In the genomic region with DNA sequence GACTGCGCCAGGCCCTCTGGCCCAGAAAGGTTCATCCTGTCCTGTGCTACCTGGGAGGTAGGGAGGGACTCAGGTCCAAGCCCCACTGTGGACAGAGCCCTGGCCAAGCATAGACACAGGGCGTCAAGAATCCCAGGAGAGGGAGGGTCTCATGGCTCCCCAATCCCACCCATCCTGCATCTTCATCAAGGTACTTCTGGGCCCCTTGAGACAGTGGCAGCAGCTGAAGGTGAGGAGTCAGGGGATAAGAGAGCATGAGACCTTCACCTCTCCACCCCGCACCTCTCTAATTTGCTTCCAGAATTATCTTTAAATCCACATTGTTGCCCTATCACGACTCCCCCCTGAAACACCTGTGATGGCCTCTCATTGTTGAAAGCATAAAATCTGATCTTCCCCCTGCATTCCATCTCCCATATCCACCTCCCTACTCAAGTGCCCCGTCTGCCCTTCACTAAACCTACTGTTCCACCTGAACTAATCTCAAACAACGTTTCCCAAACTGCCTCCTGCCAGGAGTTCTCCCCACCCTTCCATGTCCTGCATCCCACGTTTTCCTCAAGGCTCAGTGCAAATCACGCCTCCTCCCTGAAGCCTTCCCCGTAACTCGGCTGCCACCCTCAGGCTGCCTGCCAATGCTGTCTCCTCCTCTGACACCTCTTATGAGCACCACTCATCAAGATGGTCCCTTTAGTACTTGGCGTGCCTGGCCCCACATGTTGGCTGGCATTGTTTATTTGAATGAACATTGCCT, we compare ENCODE assay signal across 9 cellular contexts. TPM values are rescaled to one million over a fixed set of nuclear protein-coding genes. Genes with fewer than 3 reads are reported as not detected.
DNase-seq lines count a peak whose midpoint lies in the region; ATAC-seq and TF ChIP-seq lines count a peak whose summit lies in the region.
"Had no signal": no experiment of that assay in that cellular context is flagged by ENCODE, and none has a peak within 500 bp of the region (broad histone marks: within the 10 kb centered on the region; RNA-seq: fewer than 3 reads in every experiment).

No MANE protein-coding gene starts in this region.

- intact Hi-C loops in Caco-2 (cut with micrococcal nuclease; ENCODE audit: unreplicated experiment) (loop anchor here (1.0 to 2.0 kb wide), 5 partner anchors 13 to 92 kb away; a partner anchor contains a TSS), body of pancreas (cut with DNase I) (loop anchor here (5.0 to 10.0 kb wide), 2 partner anchors 89 to 391 kb away; no protein-coding TSS in a partner anchor)

- H3K4me1 Mint-ChIP-seq in Caco-2 (ENCODE audit: low read depth, unreplicated experiment): peaks cover 84% of the 10 kb centered on the region

- no peaks in the 10 kb centered on the region for H3K9me3 Mint-ChIP-seq in Caco-2 (ENCODE audit: unreplicated experiment)

- H3K27me3 ChIP-seq in Caco-2 (replicated peaks; ENCODE audit: control insufficient read depth, insufficient read depth, low read length) (no peaks in the 10 kb centered on the region), body of pancreas (no peaks in the 10 kb centered on the region)

- H3K27ac Mint-ChIP-seq in Caco-2 (ENCODE audit: unreplicated experiment): peak overlapping the region; percentile 83

- TF ChIP-seq CTCF in Caco-2 (IDR thresholded peaks at IDR 0.05; ENCODE audit: insufficient read depth in 1 of 2, low read depth in 1 of 2, low read length in 1 of 2, severe bottlenecking in 1 of 2, unreplicated experiment in 1 of 2): peak; percentile 12 to 78
- peak; percentile 45; the same call in 1 of the 2 replicates for TF ChIP-seq CTCF in LNCaP clone FGC (IDR thresholded peaks at IDR 0.05; ENCODE audit: control insufficient read depth, extremely low read depth, insufficient read depth)
- TF ChIP-seq CTCF in body of pancreas (IDR thresholded peaks at IDR 0.05): peak in 1 of 7 experiments; percentile 13

- ATAC-seq in left lobe of liver (peak; percentile 26), esophagus mucosa (no peak), body of pancreas (no peak)

- WGBS in body of pancreas, 2 donors: 56 to 59% methylated on average over 9 to 11 of the region's 11 CpGs

- DNase-seq in Caco-2: peak; percentile 87 to 92
- no peak for DNase-seq in LNCaP clone FGC (ENCODE audit: low read depth)
- peak; percentile 65 for DNase-seq in amniotic epithelial cell (ENCODE audit: low read depth)
- DNase-seq in left lobe of liver (ENCODE audit: low spot score): no peak
- no peak for DNase-seq in AML-193 (lab: John Stamatoyannopoulos, UW)
- DNase-seq in body of pancreas: no peak
- no peak for DNase-seq in DMS79 treated with DMSO at 0.1 percent for 48 hours (lab: John Stamatoyannopoulos, UW)
- DNase-seq: NCI-H2227 treated with DMSO at 0.1 percent for 48 hours had no signal

- H3K27ac ChIP-seq in body of pancreas: no peak overlapping the region

- TF ChIP-seq POLR2A in body of pancreas (IDR thresholded peaks at IDR 0.05): no peak

- no peaks in the 10 kb centered on the region for H3K9me3 ChIP-seq in Caco-2
- H3K9me3 ChIP-seq in body of pancreas: no peaks in the 10 kb centered on the region

- CTCF ChIA-PET in Caco-2 (lab: Charles Lee): interaction anchor here (1.9 kb wide), 1 partner anchor 71 kb away, joined by 10 read pairs; a partner anchor contains a TSS

- TSS peak; percentile 29 for BruUV-seq in Caco-2 (replicated peaks; lab: Mats Ljungman, UMichigan)

- H3K4me3 ChIP-seq in Caco-2 (ENCODE audit: low read depth, low read length) (no peak overlapping the region), LNCaP clone FGC (ENCODE audit: low read depth, low read length) (no peak overlapping the region), body of pancreas (no peak overlapping the region)

- POLR2A ChIA-PET in Caco-2 (lab: Charles Lee): interaction anchor here (1.2 kb wide), 1 partner anchor 71 kb away, joined by 12 read pairs; a partner anchor contains a TSS

- no peaks in the 10 kb centered on the region for H3K27me3 Mint-ChIP-seq in Caco-2 (ENCODE audit: insufficient read depth, unreplicated experiment)

- peaks cover 78% of the 10 kb centered on the region for H3K4me1 ChIP-seq in Caco-2
- H3K4me1 ChIP-seq in body of pancreas: peaks cover 41% of the 10 kb centered on the region

- H3K4me3 Mint-ChIP-seq in Caco-2 (ENCODE audit: unreplicated experiment): peak overlapping the region; percentile 61

- H3K36me3 ChIP-seq in Caco-2 (ENCODE audit: control insufficient read depth, insufficient read depth, low read length) (no peaks in the 10 kb centered on the region; the same call in 1 of the 2 replicates), body of pancreas (replicated peaks in 1 of 2; ENCODE audit: insufficient read depth in 1 of 2, low read depth in 2 of 2) (no peaks in the 10 kb centered on the region)

- H3K36me3 Mint-ChIP-seq in Caco-2 (ENCODE audit: insufficient read depth, unreplicated experiment): peaks cover 37% of the 10 kb centered on the region

RNA-seq across cellular contexts. Expression of a gene that starts 27.1 kb away (rescaled TPM):
- total RNA-seq in Caco-2 (2022): 2,564 and 2,674 TPM in 2 replicates
- total RNA-seq in left lobe of liver: 194 TPM
- 80.0 TPM for total RNA-seq in esophagus mucosa
- 100 to 1,000 TPM; 542 to 573 TPM for total RNA-seq in body of pancreas

RNA-seq across cellular contexts. Expression of a gene that starts 30.3 kb away (rescaled TPM):
- 445 and 452 TPM in 2 replicates for total RNA-seq in Caco-2 (2022)
- 184 TPM for total RNA-seq in left lobe of liver
- 344 TPM for total RNA-seq in esophagus mucosa
- total RNA-seq in body of pancreas: 100 to 1,000 TPM; 326 to 389 TPM

Comparison
In these comparisons a context has a peak if more than half of its experiments do, and no peak if none do; other contexts are left out.
1. DNase-seq: peak in Caco-2 (2 of 2) and amniotic epithelial cell (single experiment); none in LNCaP clone FGC (single experiment), left lobe of liver (single experiment), AML-193 (0 of 2), body of pancreas (0 of 4) and DMS79 treated with DMSO at 0.1 percent for 48 hours (single experiment).